10 cellular contexts compared by ENCODE assay signal in genomic region chr6:132063204-132063603, GRCh38.
A peak's percentile ranks its signal among the peaks of the same experiment; 100 is the strongest.
DNase-seq lines count a peak whose midpoint lies in the region; ATAC-seq and TF ChIP-seq lines count a peak whose summit lies in the region.
"Had no signal": no experiment of that assay in that cellular context is flagged by ENCODE, and none has a peak within 500 bp of the region (broad histone marks: within the 10 kb centered on the region; RNA-seq: fewer than 3 reads in every experiment).

No MANE protein-coding gene starts in this region.

- DNase-seq in EH (ENCODE audit: low read depth) (peak; percentile 77), fibroblast of pulmonary artery (ENCODE audit: low read depth) (peak; percentile 94), pulmonary artery endothelial cell (ENCODE audit: low read depth, low spot score) (peak; percentile 96), KBM-7 (no peak)
- DNase-seq in activated effector memory CD4-positive, alpha-beta T cell treated with anti-CD3 and anti-CD28 coated beads, Interleukin-2, amount 50 U/mL, for 16 hours, result no peak
- DNase-seq: activated CD4-positive, alpha-beta T cell treated with anti-CD3 and anti-CD28 coated beads, Interleukin-2, amount 10 ng/mL, durations not matched to agents 24 days and 14 days; stimulated activated CD4-positive, alpha-beta T cell treated with anti-CD3 and anti-CD28 coated beads, Interleukin-12 subunit alpha, Interleukin-12 subunit beta, amount 100 ng/mL, for 4 hours had no signal

- in situ Hi-C loops in KBM-7 (cut with MboI; ENCODE audit: low pct_unique_long_range_greater_than_20kb, low sequenced_read_pairs), result no loop called here

- peak; percentile 19 for ATAC-seq in SK-N-SH treated with all-trans-retinoic acid at 6 μM for 48 hours
- ATAC-seq in HG03342 (IDR thresholded peaks at IDR 0.05; ENCODE audit: unreplicated experiment), result no peak
- ATAC-seq in GM21515 (IDR thresholded peaks at IDR 0.05; ENCODE audit: unreplicated experiment), result no peak

- no peak overlapping the region for H3K4me3 ChIP-seq in fibroblast of pulmonary artery (replicated peaks; ENCODE audit: low read depth, low read length)

- TF ChIP-seq CTCF in fibroblast of pulmonary artery (IDR thresholded peaks at IDR 0.05; ENCODE audit: low read length, missing control alignments), result no peak

TF ChIP-seq in SK-N-SH treated with all-trans-retinoic acid at 6 μM for 48 hours, 23 proteins besides CTCF, POLR2A, EP300 and RAD21:
- TF ChIP-seq RARB (CRISPR knock-in tag; IDR thresholded peaks at IDR 0.05) (no peak), ZNF8 (CRISPR knock-in tag; IDR thresholded peaks at IDR 0.05) (no peak), CSDC2 (CRISPR knock-in tag; IDR thresholded peaks at IDR 0.05) (no peak), ZNF70 (CRISPR knock-in tag; IDR thresholded peaks at IDR 0.05) (no peak), OSR1 (CRISPR knock-in tag; IDR thresholded peaks at IDR 0.05) (no peak), ZFP30 (CRISPR knock-in tag; IDR thresholded peaks at IDR 0.05) (no peak), ZNF565 (CRISPR knock-in tag; conservative IDR thresholded peaks at IDR 0.05; ENCODE audit: low read depth) (no peak), TOX (CRISPR knock-in tag; IDR thresholded peaks at IDR 0.05; ENCODE audit: borderline replicate concordance) (no peak)
- TF ChIP-seq, protein P1, sequence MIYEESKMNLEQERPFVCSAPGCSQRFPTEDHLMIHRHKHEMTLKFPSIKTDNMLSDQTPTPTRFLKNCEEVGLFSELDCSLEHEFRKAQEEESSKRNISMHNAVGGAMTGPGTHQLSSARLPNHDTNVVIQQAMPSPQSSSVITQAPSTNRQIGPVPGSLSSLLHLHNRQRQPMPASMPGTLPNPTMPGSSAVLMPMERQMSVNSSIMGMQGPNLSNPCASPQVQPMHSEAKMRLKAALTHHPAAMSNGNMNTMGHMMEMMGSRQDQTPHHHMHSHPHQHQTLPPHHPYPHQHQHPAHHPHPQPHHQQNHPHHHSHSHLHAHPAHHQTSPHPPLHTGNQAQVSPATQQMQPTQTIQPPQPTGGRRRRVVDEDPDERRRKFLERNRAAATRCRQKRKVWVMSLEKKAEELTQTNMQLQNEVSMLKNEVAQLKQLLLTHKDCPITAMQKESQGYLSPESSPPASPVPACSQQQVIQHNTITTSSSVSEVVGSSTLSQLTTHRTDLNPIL (CRISPR knock-in tag; IDR thresholded peaks at IDR 0.05; ENCODE audit: low read depth), result no peak
TF ChIP-seq in SK-N-SH treated with all-trans-retinoic acid at 6 μM for 48 hours: peak in this region for 0.

Comparison
In these comparisons a context has a peak if more than half of its experiments do, and no peak if none do; other contexts are left out.
1. DNase-seq: peak in EH (single experiment), fibroblast of pulmonary artery (single experiment) and pulmonary artery endothelial cell (single experiment); none in activated effector memory CD4-positive, alpha-beta T cell treated with anti-CD3 and anti-CD28 coated beads, Interleukin-2, amount 50 U/mL, for 16 hours (single experiment) and KBM-7 (single experiment).